31 cellular contexts compared by ENCODE assay signal in genomic region chr3:188239577-188239976, GRCh38.
A peak's percentile ranks its signal among the peaks of the same experiment; 100 is the strongest.
DNase-seq lines count a peak whose midpoint lies in the region; ATAC-seq and TF ChIP-seq lines count a peak whose summit lies in the region.
"Had no signal": no experiment of that assay in that cellular context is flagged by ENCODE, and none has a peak within 500 bp of the region (broad histone marks: within the 10 kb centered on the region; RNA-seq: fewer than 3 reads in every experiment).

No MANE protein-coding gene starts in this region.

- peaks cover 99% of the 10 kb centered on the region for H3K4me1 ChIP-seq in DOHH2 (ENCODE audit: control insufficient read depth, low read length)
- peaks cover 100% of the 10 kb centered on the region for H3K4me1 ChIP-seq in OCI-LY1 (ENCODE audit: insufficient read depth, low read length, severe bottlenecking)
- H3K4me1 ChIP-seq: HAP-1 had no signal

- H3K79me2 ChIP-seq in DOHH2 (ENCODE audit: control insufficient read depth, low read length), result peaks cover 25% of the 10 kb centered on the region
- H3K79me2 ChIP-seq in OCI-LY1 (ENCODE audit: insufficient read depth, low read length), result no peaks in the 10 kb centered on the region

- H3K4me3 ChIP-seq in DOHH2 (ENCODE audit: low read length), result peak overlapping the region; percentile 77
- H3K4me3 ChIP-seq in OCI-LY1 (ENCODE audit: low read depth, low read length, poor library complexity, severe bottlenecking), result peak overlapping the region; percentile 40
- H3K4me3 ChIP-seq: BLaER1, HAP-1, lung, mucosa of descending colon, neural progenitor cell had no signal

- H4K20me1 ChIP-seq in DOHH2 (ENCODE audit: control insufficient read depth, insufficient read depth, low read depth, low read length), result no peaks in the 10 kb centered on the region
- no peaks in the 10 kb centered on the region for H4K20me1 ChIP-seq in OCI-LY1 (ENCODE audit: insufficient read depth, low read length)
- H4K20me1 ChIP-seq: BLaER1 had no signal

- peak overlapping the region; percentile 68 for H3K9ac ChIP-seq in OCI-LY1 (ENCODE audit: low read length)
- H3K9ac ChIP-seq: BLaER1, neural progenitor cell had no signal

- no peaks in the 10 kb centered on the region for H3K27me3 ChIP-seq in DOHH2 (ENCODE audit: control insufficient read depth, low read length)
- no peaks in the 10 kb centered on the region for H3K27me3 ChIP-seq in OCI-LY1 (ENCODE audit: insufficient read depth, low read length)
- H3K27me3 ChIP-seq: BLaER1, neural progenitor cell had no signal

- peak overlapping the region; percentile 65 for H3K27ac Mint-ChIP-seq in stimulated activated naive B cell treated with anti-CD40 and anti-IgM and Interleukin-4, amounts not matched to agents 10 μg/mL and 1 μg/mL and 100 μg/mL, for 72 hours
- H3K27ac Mint-ChIP-seq: activated CD4-positive, alpha-beta T cell treated with anti-CD3 and anti-CD28 coated beads, Interleukin-2, amount 10 ng/mL, durations not matched to agents 24 days and 14 days; activated naive CD8-positive, alpha-beta T cell treated with anti-CD3 and anti-CD28 coated beads, Interleukin-2, amount 50 U/mL, for 24 hours; activated T-cell treated with anti-CD3 and anti-CD28 coated beads, Interleukin-2, amount 50 U/mL, for 24 hours; neural progenitor cell; stimulated activated memory B cell treated with anti-CD40 and anti-IgM and Interleukin-4, amounts not matched to agents 10 μg/mL and 1 μg/mL and 100 μg/mL, for 72 hours had no signal

- no peaks in the 10 kb centered on the region for H3K27me3 Mint-ChIP-seq in stimulated activated naive B cell treated with anti-CD40 and anti-IgM and Interleukin-4, amounts not matched to agents 10 μg/mL and 1 μg/mL and 100 μg/mL, for 72 hours
- H3K27me3 Mint-ChIP-seq: activated CD4-positive, alpha-beta T cell treated with anti-CD3 and anti-CD28 coated beads, Interleukin-2, amount 10 ng/mL, durations not matched to agents 24 days and 14 days; activated naive CD8-positive, alpha-beta T cell treated with anti-CD3 and anti-CD28 coated beads, Interleukin-2, amount 50 U/mL, for 24 hours; activated T-cell treated with anti-CD3 and anti-CD28 coated beads, Interleukin-2, amount 50 U/mL, for 24 hours; stimulated activated memory B cell treated with anti-CD40 and anti-IgM and Interleukin-4, amounts not matched to agents 10 μg/mL and 1 μg/mL and 100 μg/mL, for 72 hours had no signal

- DNase-seq in germinal center (ENCODE audit: low spot score), result peak; percentile 29
- DNase-seq in stimulated activated naive B cell treated with anti-CD40 and anti-IgM and Interleukin-4, amounts not matched to agents 10 μg/mL and 1 μg/mL and 100 μg/mL, for 72 hours, result no peak
- no peak for DNase-seq in T-helper 2 cell
- DNase-seq in CD1c-positive myeloid dendritic cell (ENCODE audit: extremely low spot score), result no peak
- DNase-seq in SHP77 treated with DMSO at 0.1 percent for 48 hours (lab: John Stamatoyannopoulos, UW), result no peak
- DNase-seq: activated CD4-positive, alpha-beta T cell treated with anti-CD3 and anti-CD28 coated beads, Interleukin-2, amount 10 ng/mL, durations not matched to agents 24 days and 14 days; activated gamma-delta T cell; activated naive CD8-positive, alpha-beta T cell treated with anti-CD3 and anti-CD28 coated beads, Interleukin-2, amount 50 U/mL, for 24 hours; activated T-cell treated with anti-CD3 and anti-CD28 coated beads, Interleukin-2, amount 50 U/mL, for 24 hours; central memory CD4-positive, alpha-beta T cell; COR-L47; DMS53; glutamatergic neuron; KG1; kidney; MM.1S; mucosa of descending colon; NCI-H1436 treated with DMSO at 0.1 percent for 48 hours; NCI-H446; PC-3; Right ventricle myocardium superior; stimulated activated CD4-positive, alpha-beta T cell treated with anti-CD3 and anti-CD28 coated beads, Interleukin-4, amount 100 ng/mL, for 24 hours had no signal

- no peak overlapping the region for H2AFZ ChIP-seq in OCI-LY1 (ENCODE audit: low read length)
- H2AFZ ChIP-seq: neural progenitor cell had no signal

- H3K4me1 Mint-ChIP-seq in stimulated activated naive B cell treated with anti-CD40 and anti-IgM and Interleukin-4, amounts not matched to agents 10 μg/mL and 1 μg/mL and 100 μg/mL, for 72 hours, result peaks cover 57 to 99% of the 10 kb centered on the region in 2 donors

- H3K9me3 ChIP-seq in DOHH2 (ENCODE audit: control insufficient read depth, insufficient read depth, low read length) (no peaks in the 10 kb centered on the region), OCI-LY1 (ENCODE audit: low read length) (no peaks in the 10 kb centered on the region)
- H3K9me3 ChIP-seq: BLaER1, HAP-1, mucosa of descending colon had no signal

- H3K9me2 ChIP-seq in DOHH2 (replicated peaks; ENCODE audit: control insufficient read depth, low read length), result no peaks in the 10 kb centered on the region
- no peaks in the 10 kb centered on the region for H3K9me2 ChIP-seq in OCI-LY1 (ENCODE audit: low read depth, low read length)

- no peak overlapping the region for H3K4me3 Mint-ChIP-seq in stimulated activated naive B cell treated with anti-CD40 and anti-IgM and Interleukin-4, amounts not matched to agents 10 μg/mL and 1 μg/mL and 100 μg/mL, for 72 hours
- H3K4me3 Mint-ChIP-seq: activated CD4-positive, alpha-beta T cell treated with anti-CD3 and anti-CD28 coated beads, Interleukin-2, amount 10 ng/mL, durations not matched to agents 24 days and 14 days; activated naive CD8-positive, alpha-beta T cell treated with anti-CD3 and anti-CD28 coated beads, Interleukin-2, amount 50 U/mL, for 24 hours; activated T-cell treated with anti-CD3 and anti-CD28 coated beads, Interleukin-2, amount 50 U/mL, for 24 hours; neural progenitor cell had no signal

- peaks cover 3 to 4% of the 10 kb centered on the region in 2 donors for H3K9me3 Mint-ChIP-seq in stimulated activated naive B cell treated with anti-CD40 and anti-IgM and Interleukin-4, amounts not matched to agents 10 μg/mL and 1 μg/mL and 100 μg/mL, for 72 hours
- H3K9me3 Mint-ChIP-seq: activated T-cell treated with anti-CD3 and anti-CD28 coated beads, Interleukin-2, amount 50 U/mL, for 24 hours; neural progenitor cell; stimulated activated memory B cell treated with anti-CD40 and anti-IgM and Interleukin-4, amounts not matched to agents 10 μg/mL and 1 μg/mL and 100 μg/mL, for 72 hours had no signal

- peaks cover 21 to 31% of the 10 kb centered on the region in 2 donors for H3K36me3 Mint-ChIP-seq in stimulated activated naive B cell treated with anti-CD40 and anti-IgM and Interleukin-4, amounts not matched to agents 10 μg/mL and 1 μg/mL and 100 μg/mL, for 72 hours

- TF ChIP-seq CTCF in DOHH2 (IDR thresholded peaks at IDR 0.05; ENCODE audit: low read depth, low read length, poor library complexity, severe bottlenecking) (no peak), OCI-LY1 (IDR thresholded peaks at IDR 0.05; ENCODE audit: low read length) (no peak)

- H3K27ac ChIP-seq in DOHH2 (ENCODE audit: low read depth, low read length), result peak overlapping the region; percentile 98
- H3K27ac ChIP-seq in OCI-LY1 (ENCODE audit: low read depth, low read length, poor library complexity, severe bottlenecking), result peak overlapping the region; percentile 97
- H3K27ac ChIP-seq: BLaER1, neural progenitor cell, VCaP had no signal

- ATAC-seq in stimulated activated naive B cell treated with anti-CD40 and anti-IgM and Interleukin-4, amounts not matched to agents 10 μg/mL and 1 μg/mL and 100 μg/mL, for 72 hours (replicated peaks), result no peak
- ATAC-seq: activated naive CD8-positive, alpha-beta T cell treated with anti-CD3 and anti-CD28 coated beads, Interleukin-2, amount 50 U/mL, for 24 hours; mucosa of descending colon; PC-3; sciatic nerve had no signal

- H3K4me2 ChIP-seq in DOHH2 (ENCODE audit: low read length) (peak overlapping the region; percentile 92), OCI-LY1 (ENCODE audit: low read length) (peak overlapping the region; percentile 55)
- H3K4me2 ChIP-seq: BLaER1, neural progenitor cell had no signal

- H3K36me3 ChIP-seq in DOHH2 (ENCODE audit: control insufficient read depth, low read length) (peaks cover 29% of the 10 kb centered on the region), OCI-LY1 (ENCODE audit: insufficient read depth, low read length) (no peaks in the 10 kb centered on the region)
- H3K36me3 ChIP-seq: HAP-1, neural progenitor cell had no signal

- H3F3A ChIP-seq in DOHH2 (ENCODE audit: control insufficient read depth, insufficient read depth) (peaks cover 74% of the 10 kb centered on the region), OCI-LY1 (ENCODE audit: insufficient read depth, low read length) (peaks cover 10% of the 10 kb centered on the region)
